ENCODE assay signal across 2 cellular contexts in the genomic region with DNA sequence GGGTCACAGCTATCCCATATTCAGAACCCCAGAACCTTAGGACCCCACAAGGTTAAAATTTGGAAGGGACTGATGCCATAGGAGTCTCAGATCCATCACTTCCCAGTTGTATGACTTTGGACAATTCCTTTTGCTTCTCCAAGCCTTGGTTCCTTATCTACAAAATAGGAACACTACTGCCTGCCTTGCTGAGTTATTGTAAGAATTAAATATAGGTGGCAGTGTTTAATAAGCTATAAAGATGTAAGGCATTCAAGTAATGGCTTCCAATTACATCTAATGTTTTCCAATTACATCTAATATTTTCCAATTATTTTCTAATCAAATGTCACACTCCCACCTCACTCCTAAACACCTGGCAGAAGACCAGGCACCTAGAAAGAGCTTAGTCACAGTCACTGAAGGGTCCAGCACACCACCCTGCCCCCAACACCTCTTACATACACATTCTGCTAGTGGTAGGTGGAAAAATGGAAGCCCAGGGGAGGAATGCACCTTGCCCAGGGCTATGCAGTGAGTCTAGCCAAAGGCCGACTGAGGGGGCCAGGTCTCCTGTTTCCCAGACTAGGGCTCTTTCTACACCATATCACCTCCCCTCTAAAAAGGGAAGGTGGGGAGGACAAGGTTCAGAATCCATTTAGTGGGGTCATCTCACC.
TF ChIP-seq lines count a peak whose summit lies in the region.

No MANE protein-coding gene starts in this region.

TF ChIP-seq in IMR-90, 13 proteins besides CTCF, POLR2A, EP300 and RAD21:
- TF ChIP-seq CHD1 (IDR thresholded peaks at IDR 0.05; ENCODE audit: low read depth, low read length) (no peak), NFE2L2 (IDR thresholded peaks at IDR 0.05; ENCODE audit: low read depth, low read length) (no peak), MXI1 (IDR thresholded peaks at IDR 0.05; ENCODE audit: borderline replicate concordance, low read depth, low read length) (no peak), CEBPB (IDR thresholded peaks at IDR 0.05; ENCODE audit: low read depth, low read length) (no peak), RFX5 (IDR thresholded peaks at IDR 0.05; ENCODE audit: low read depth, low read length) (no peak), BHLHE40 (IDR thresholded peaks at IDR 0.05; ENCODE audit: low read depth, low read length) (no peak), RCOR1 (IDR thresholded peaks at IDR 0.05; ENCODE audit: insufficient replicate concordance, low read length) (no peak), MAZ (IDR thresholded peaks at IDR 0.05; ENCODE audit: borderline replicate concordance, low read depth, low read length) (no peak), MAFK (IDR thresholded peaks at IDR 0.05; ENCODE audit: low read depth, low read length) (no peak), FOS (IDR thresholded peaks at IDR 0.05; ENCODE audit: low read depth, low read length) (no peak), SMC3 (IDR thresholded peaks at IDR 0.05; ENCODE audit: low read depth, low read length) (no peak)
- TF ChIP-seq, protein P1, sequence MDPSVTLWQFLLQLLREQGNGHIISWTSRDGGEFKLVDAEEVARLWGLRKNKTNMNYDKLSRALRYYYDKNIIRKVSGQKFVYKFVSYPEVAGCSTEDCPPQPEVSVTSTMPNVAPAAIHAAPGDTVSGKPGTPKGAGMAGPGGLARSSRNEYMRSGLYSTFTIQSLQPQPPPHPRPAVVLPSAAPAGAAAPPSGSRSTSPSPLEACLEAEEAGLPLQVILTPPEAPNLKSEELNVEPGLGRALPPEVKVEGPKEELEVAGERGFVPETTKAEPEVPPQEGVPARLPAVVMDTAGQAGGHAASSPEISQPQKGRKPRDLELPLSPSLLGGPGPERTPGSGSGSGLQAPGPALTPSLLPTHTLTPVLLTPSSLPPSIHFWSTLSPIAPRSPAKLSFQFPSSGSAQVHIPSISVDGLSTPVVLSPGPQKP (IDR thresholded peaks at IDR 0.05; ENCODE audit: borderline replicate concordance, low read depth, low read length), result no peak
TF ChIP-seq in IMR-90: peak in this region for 0.

TF ChIP-seq in K562, 482 proteins besides CTCF, POLR2A, EP300 and RAD21:
- TF ChIP-seq MTA2 (IDR thresholded peaks at IDR 0.05; ENCODE audit: low read depth), result no peak
- no peak for TF ChIP-seq PREB (CRISPR knock-in tag; IDR thresholded peaks at IDR 0.05)
- no peak for TF ChIP-seq PHF20 (IDR thresholded peaks at IDR 0.05; ENCODE audit: partially characterized antibody)
- no peak for TF ChIP-seq SNRNP70 (optimal IDR thresholded peaks at IDR 0.05; ENCODE audit: low read depth, low read length)
- no peak for TF ChIP-seq ETV5 (CRISPR knock-in tag; IDR thresholded peaks at IDR 0.05; ENCODE audit: low read depth)
- no peak for TF ChIP-seq NFIX (CRISPR knock-in tag; IDR thresholded peaks at IDR 0.05; ENCODE audit: low read depth)
- TF ChIP-seq ZNF766 (CRISPR knock-in tag; conservative IDR thresholded peaks at IDR 0.05), result no peak
- no peak for TF ChIP-seq CGGBP1 (CRISPR knock-in tag; IDR thresholded peaks at IDR 0.05)
